8 cellular contexts compared by ENCODE assay signal in genomic region chr4:6885953-6886557, GRCh38. TPM values are rescaled to one million over a fixed set of nuclear protein-coding genes. Genes with fewer than 3 reads are reported as not detected.
DNase-seq lines count a peak whose midpoint lies in the region; ATAC-seq and TF ChIP-seq lines count a peak whose summit lies in the region.

No MANE protein-coding gene starts in this region.

- H3K27me3 ChIP-seq in adrenal gland (no peaks in the 10 kb centered on the region), gastrocnemius medialis (no peaks in the 10 kb centered on the region), vagina (no peaks in the 10 kb centered on the region)

- ATAC-seq in gastrocnemius medialis, result peak; percentile 86 to 87

- H3K4me1 ChIP-seq in adrenal gland (replicated peaks in 1 of 2) (peaks cover 18 to 31% of the 10 kb centered on the region in 2 donors), gastrocnemius medialis (peaks cover 18 to 19% of the 10 kb centered on the region in 2 donors), vagina (peaks cover 14% of the 10 kb centered on the region)

- WGBS in adrenal gland, 4 donors, result 18 to 38% (median 34%) methylated on average over 12 to 15 of the region's 15 CpGs

- H3K27ac ChIP-seq in adrenal gland, result peak overlapping the region in 4 of 5 donors; percentile 34 to 86 (median 64)
- peak overlapping the region; percentile 84 to 94 (median 90) for H3K27ac ChIP-seq in gastrocnemius medialis
- H3K27ac ChIP-seq in vagina, result no peak overlapping the region

- no peaks in the 10 kb centered on the region for H3K9me3 ChIP-seq in adrenal gland (replicated peaks in 1 of 3)
- H3K9me3 ChIP-seq in gastrocnemius medialis, result no peaks in the 10 kb centered on the region
- H3K9me3 ChIP-seq in vagina, result no peaks in the 10 kb centered on the region

- peak; percentile 60 for TF ChIP-seq CTCF in GM12872 (IDR thresholded peaks at IDR 0.05; ENCODE audit: insufficient read depth, low read depth, low read length)
- TF ChIP-seq CTCF in adrenal gland (IDR thresholded peaks at IDR 0.05), result peak in 3 of 6 experiments; percentile 8 to 17 (median 11)
- TF ChIP-seq CTCF in gastrocnemius medialis (IDR thresholded peaks at IDR 0.05 in 4 of 5, conservative IDR thresholded peaks at IDR 0.05 in 1 of 5), result peak; percentile 9 to 56 (median 44)
- TF ChIP-seq CTCF in vagina (IDR thresholded peaks at IDR 0.05), result no peak

- peak in 1 of 2 donors; percentile 5 for TF ChIP-seq POLR2A in adrenal gland (IDR thresholded peaks at IDR 0.05)
- TF ChIP-seq POLR2A in gastrocnemius medialis (IDR thresholded peaks at IDR 0.05), result peak in 1 of 2 donors; percentile 31
- no peak for TF ChIP-seq POLR2A in vagina (IDR thresholded peaks at IDR 0.05)

- H3K36me3 ChIP-seq in adrenal gland (replicated peaks in 1 of 2) (peaks cover 0 to 26% of the 10 kb centered on the region in 2 donors), gastrocnemius medialis (peaks cover 0 to 35% of the 10 kb centered on the region in 2 donors), vagina (peaks cover 0 to 28% of the 10 kb centered on the region in 2 donors)

- in situ Hi-C loops in gastrocnemius medialis (cut with MboI; ENCODE audit: low sequenced_read_pairs in 4 of 4), result loop anchor here in 1 of 4 donors (10.0 kb wide), 1 partner anchor 171 kb away; the partner anchor contains the start of gene BLOC1S4

- intact Hi-C loops in adrenal gland (cut with DNase I), result no loop called here
- intact Hi-C loops in gastrocnemius medialis (cut with DNase I; ENCODE audit: low total_unique reads), result loop anchor here (1.0 kb wide), 2 partner anchors 31 to 166 kb away; no protein-coding TSS in a partner anchor
- intact Hi-C loops in vagina (cut with DNase I), result no loop called here

- H3K4me3 ChIP-seq in adrenal gland (no peak overlapping the region), gastrocnemius medialis (peak overlapping the region; percentile 8 to 40 (median 20)), vagina (no peak overlapping the region)

- DNase-seq in A172 (ENCODE audit: low spot score) (peak; percentile 74), NCI-H1436 (lab: John Stamatoyannopoulos, UW) (peak; percentile 8), adrenal gland (peak in 6 of 7 donors; percentile 75 to 90 (median 78)), hepatic stellate cell (ENCODE audit: low spot score) (peak; percentile 78), gastrocnemius medialis (peak; percentile 73 to 81), vagina (ENCODE audit: extremely low spot score in 2 of 2) (no peak), ureter (ENCODE audit: low spot score) (no peak)

RNA-seq across cellular contexts. Expression of gene TBC1D14, which starts 23.6 kb away (rescaled TPM):
- 54.7 and 59.1 TPM in 2 replicates for total RNA-seq in A172 (2014; rRNA removed; shearing (Covaris generic))
- total RNA-seq in adrenal gland (100 to 1,000 TPM in 1 of 8 donors, 10 to 100 TPM in 7; 74.9 to 110 (median 84.3) TPM), gastrocnemius medialis (10 to 100 TPM; 36.0 to 56.2 (median 41.4) TPM), vagina (35.4 TPM), ureter (44.8 TPM)
- 10 to 100 TPM; 24.9 to 54.0 (median 28.2) TPM for polyA plus RNA-seq in adrenal gland

Comparison
In these comparisons a context has a peak if more than half of its experiments do, and no peak if none do; other contexts are left out.
1. DNase-seq: peak in A172 (single experiment), NCI-H1436 (single experiment), adrenal gland (6 of 7), hepatic stellate cell (single experiment) and gastrocnemius medialis (2 of 2); none in vagina (0 of 2) and ureter (single experiment).
2. CTCF ChIP-seq: peak in GM12872 (single experiment) and gastrocnemius medialis (5 of 5); none in vagina (0 of 3).
3. H3K4me3 ChIP-seq: peak in gastrocnemius medialis (4 of 4); none in adrenal gland (0 of 4) and vagina (0 of 2).